ENCODE assay signal across 9 cellular contexts in genomic region chr17:81429813-81430510, GRCh38. TPM values are rescaled to one million over a fixed set of nuclear protein-coding genes. Genes with fewer than 3 reads are reported as not detected.
DNase-seq lines count a peak whose midpoint lies in the region; ATAC-seq and TF ChIP-seq lines count a peak whose summit lies in the region.
"Had no signal": no experiment of that assay in that cellular context is flagged by ENCODE, and none has a peak within 500 bp of the region (broad histone marks: within the 10 kb centered on the region; RNA-seq: fewer than 3 reads in every experiment).

No MANE protein-coding gene starts in this region.

- peaks cover 53 to 62% of the 10 kb centered on the region in 2 donors for H3K4me1 ChIP-seq in thyroid gland

- H3K36me3 Mint-ChIP-seq in T-helper 2 cell treated with Interferon-gamma antibody and Interleukin-4, amounts not matched to agents 5 μg/mL and 100 μg/mL, for 36 hours (ENCODE audit: low read depth), result no peaks in the 10 kb centered on the region

- H3K9me3 ChIP-seq in thyroid gland, result no peaks in the 10 kb centered on the region

- TF ChIP-seq CTCF in thyroid gland (IDR thresholded peaks at IDR 0.05), result peak in 2 of 6 experiments; percentile 19 to 24

- TF ChIP-seq POLR2A in thyroid gland (IDR thresholded peaks at IDR 0.05), result no peak

- no peaks in the 10 kb centered on the region for H3K9me3 Mint-ChIP-seq in T-helper 2 cell treated with Interferon-gamma antibody and Interleukin-4, amounts not matched to agents 5 μg/mL and 100 μg/mL, for 36 hours

- 0% methylated on average over 4 of the region's 28 CpGs; no CpG with 5 or more reads in 1 of the 2 donors for WGBS in thyroid gland, 2 donors

- peak; percentile 60 for ATAC-seq in SK-N-SH treated with all-trans-retinoic acid at 6 μM for 48 hours

- H3K27me3 Mint-ChIP-seq in T-helper 2 cell treated with Interferon-gamma antibody and Interleukin-4, amounts not matched to agents 5 μg/mL and 100 μg/mL, for 36 hours (ENCODE audit: low read depth), result peaks cover 20% of the 10 kb centered on the region

- no peaks in the 10 kb centered on the region for H3K36me3 ChIP-seq in thyroid gland

- no peak overlapping the region for H3K4me3 Mint-ChIP-seq in T-helper 2 cell treated with Interferon-gamma antibody and Interleukin-4, amounts not matched to agents 5 μg/mL and 100 μg/mL, for 36 hours

- no peaks in the 10 kb centered on the region for H3K27me3 ChIP-seq in thyroid gland

- peak overlapping the region in 1 of 3 donors; percentile 4 for H3K4me3 ChIP-seq in thyroid gland (replicated peaks in 1 of 3)

- no peaks in the 10 kb centered on the region for H3K4me1 Mint-ChIP-seq in T-helper 2 cell treated with Interferon-gamma antibody and Interleukin-4, amounts not matched to agents 5 μg/mL and 100 μg/mL, for 36 hours (ENCODE audit: low read depth)

- peak overlapping the region in 1 of 3 donors; percentile 42 for H3K27ac ChIP-seq in thyroid gland

- intact Hi-C loops in thyroid gland (cut with DNase I), result no loop called here

- no peak overlapping the region for H3K27ac Mint-ChIP-seq in T-helper 2 cell treated with Interferon-gamma antibody and Interleukin-4, amounts not matched to agents 5 μg/mL and 100 μg/mL, for 36 hours

- peak; percentile 48 to 51 for DNase-seq in NCI-H2081 (lab: John Stamatoyannopoulos, UW)
- DNase-seq in NCI-H2081 treated with DMSO at 0.1 percent for 48 hours (lab: John Stamatoyannopoulos, UW), result no peak
- peak; percentile 50 for DNase-seq in glomerular visceral epithelial cell (ENCODE audit: extremely low spot score)
- peak; percentile 78 to 88 for DNase-seq in thyroid gland
- no peak for DNase-seq in SIG-M5 treated with dmso at 0.1 percent for 504 hours (lab: John Stamatoyannopoulos, UW; ENCODE audit: unreplicated experiment)
- DNase-seq in T-helper 2 cell treated with Interferon-gamma antibody and Interleukin-4, amounts not matched to agents 5 μg/mL and 100 μg/mL, for 36 hours (ENCODE audit: low spot score), result no peak
- no peak for DNase-seq in stimulated activated CD4-positive, alpha-beta T cell treated with anti-CD3 and anti-CD28 coated beads, Interleukin-15, amount 100 ng/mL, for 24 hours

TF ChIP-seq in SK-N-SH treated with all-trans-retinoic acid at 6 μM for 48 hours, 23 proteins besides CTCF, POLR2A, EP300 and RAD21:
- peak; percentile 38; the same call in 1 of the 2 replicates for TF ChIP-seq TSHZ2 (CRISPR knock-in tag; IDR thresholded peaks at IDR 0.05)
- TF ChIP-seq GLIS3 (CRISPR knock-in tag; IDR thresholded peaks at IDR 0.05), result no peak
- no peak for TF ChIP-seq TCF4 (CRISPR knock-in tag; IDR thresholded peaks at IDR 0.05; ENCODE audit: borderline replicate concordance)
- TF ChIP-seq ZC3H10 (CRISPR knock-in tag; IDR thresholded peaks at IDR 0.05), result no peak

RNA-seq across cellular contexts. Expression of gene BAHCC1, which starts 34.7 kb away (rescaled TPM):
- total RNA-seq in thyroid gland, result 10 to 100 TPM; 13.7 to 33.7 (median 23.9) TPM
- total RNA-seq: activated CD8-positive, alpha-beta memory T cell treated with anti-CD3 and anti-CD28 coated beads for 36 hours had no signal

Comparison
In these comparisons a context has a peak if more than half of its experiments do, and no peak if none do; other contexts are left out.
1. DNase-seq: peak in NCI-H2081 (2 of 2), glomerular visceral epithelial cell (single experiment) and thyroid gland (2 of 2); none in NCI-H2081 treated with DMSO at 0.1 percent for 48 hours (single experiment), SIG-M5 treated with dmso at 0.1 percent for 504 hours (single experiment), T-helper 2 cell treated with Interferon-gamma antibody and Interleukin-4, amounts not matched to agents 5 μg/mL and 100 μg/mL, for 36 hours (single experiment) and stimulated activated CD4-positive, alpha-beta T cell treated with anti-CD3 and anti-CD28 coated beads, Interleukin-15, amount 100 ng/mL, for 24 hours (single experiment).